ENCODE assay signal across 8 cellular contexts in genomic region chr9:97982719-97983523, GRCh38. TPM values are rescaled to one million over a fixed set of nuclear protein-coding genes. Genes with fewer than 3 reads are reported as not detected.
DNase-seq lines count a peak whose midpoint lies in the region; ATAC-seq, FAIRE-seq and TF ChIP-seq lines count a peak whose summit lies in the region.

Gene ANP32B (plus strand): TSS chr9:97983341. CDS start chr9:97983556, 215 bp downstream.

- TF ChIP-seq POLR2A in GM18526 (IDR thresholded peaks at IDR 0.05; ENCODE audit: extremely low read depth, insufficient read length), result peak; percentile 60

- H3K36me3 ChIP-seq in ACC112 (ENCODE audit: insufficient read depth, low read length) (no peaks in the 10 kb centered on the region), small intestine (ENCODE audit: control insufficient read depth in 2 of 2, insufficient read depth in 2 of 2, low read length in 2 of 2) (no peaks in the 10 kb centered on the region)

- TF ChIP-seq CTCF in VCaP (conservative IDR thresholded peaks at IDR 0.05), result peak; percentile 97

- DNase-seq in NCI-H2171 treated with DMSO at 0.1 percent for 48 hours (lab: John Stamatoyannopoulos, UW), result peak; percentile 87
- peak; percentile 77 to 90 for DNase-seq in T47D (ENCODE audit: low read depth in 1 of 2, low spot score in 1 of 2)
- DNase-seq in iPS-NIHi11 (ENCODE audit: low spot score), result peak; percentile 92
- DNase-seq in small intestine, result peak; percentile 87

- peak within 1 kb of the TSS; percentile 99 for H3K27ac ChIP-seq in ACC112 (ENCODE audit: low read depth, low read length)
- peak within 1 kb of the TSS; percentile 97 for H3K27ac ChIP-seq in VCaP
- peak within 1 kb of the TSS; percentile 95 to 99 for H3K27ac ChIP-seq in small intestine (ENCODE audit: low read depth in 1 of 2, low read length in 1 of 2)

- H3K9me3 ChIP-seq in small intestine (ENCODE audit: control insufficient read depth, low read depth), result no peaks in the 10 kb centered on the region

- no peaks in the 10 kb centered on the region for H3K27me3 ChIP-seq in ACC112 (ENCODE audit: insufficient read depth, low read length)
- no peaks in the 10 kb centered on the region for H3K27me3 ChIP-seq in small intestine (ENCODE audit: control insufficient read depth in 2 of 2, insufficient read depth in 2 of 2, low read length in 2 of 2)

- peak within 1 kb of the TSS; percentile 89 for H2AFZ ChIP-seq in ACC112 (ENCODE audit: low read length, unreplicated experiment)

- 0 to 1% (median 0%) methylated on average over 37 to 100 of the region's 100 CpGs for WGBS in small intestine, 3 donors

- no peak for FAIRE-seq in small intestine (lab: Jason Lieb, UNC)

- peaks cover 34% of the 10 kb centered on the region for H3K4me1 ChIP-seq in ACC112 (ENCODE audit: control insufficient read depth, insufficient read depth, low read length, unreplicated experiment)
- H3K4me1 ChIP-seq in small intestine (ENCODE audit: control insufficient read depth in 2 of 2, insufficient read depth in 1 of 2, low read depth in 1 of 2, low read length in 1 of 2), result peaks cover 3 to 6% of the 10 kb centered on the region in 2 donors

- H3K4me3 ChIP-seq in ACC112 (ENCODE audit: low read depth, low read length), result peak within 1 kb of the TSS; percentile 95
- H3K4me3 ChIP-seq in small intestine (ENCODE audit: low read depth in 1 of 2, low read length in 2 of 2), result peak within 1 kb of the TSS; percentile 95 to 97

- ATAC-seq in HG03064 (IDR thresholded peaks at IDR 0.05; ENCODE audit: low read depth, unreplicated experiment), result peak; percentile 73

- peaks cover 49% of the 10 kb centered on the region for H3K79me2 ChIP-seq in ACC112 (ENCODE audit: control insufficient read depth, insufficient read depth, low read length, unreplicated experiment)

- in situ Hi-C loops in T47D (cut with HindIII; ENCODE audit: low pct_unique_long_range_greater_than_20kb, low sequenced_read_pairs), result no loop called here

RNA-seq across cellular contexts. Expression of gene ANP32B, which starts in this region (rescaled TPM):
- 100 to 1,000 TPM; 106 to 188 (median 176) TPM for polyA plus RNA-seq in small intestine

Comparison
In these comparisons a context has a peak if more than half of its experiments do, and no peak if none do; other contexts are left out.
1. Peak in every context shown above with its lines: DNase-seq, ATAC-seq, H3K4me3 ChIP-seq and H3K27ac ChIP-seq.